In the genomic region with DNA sequence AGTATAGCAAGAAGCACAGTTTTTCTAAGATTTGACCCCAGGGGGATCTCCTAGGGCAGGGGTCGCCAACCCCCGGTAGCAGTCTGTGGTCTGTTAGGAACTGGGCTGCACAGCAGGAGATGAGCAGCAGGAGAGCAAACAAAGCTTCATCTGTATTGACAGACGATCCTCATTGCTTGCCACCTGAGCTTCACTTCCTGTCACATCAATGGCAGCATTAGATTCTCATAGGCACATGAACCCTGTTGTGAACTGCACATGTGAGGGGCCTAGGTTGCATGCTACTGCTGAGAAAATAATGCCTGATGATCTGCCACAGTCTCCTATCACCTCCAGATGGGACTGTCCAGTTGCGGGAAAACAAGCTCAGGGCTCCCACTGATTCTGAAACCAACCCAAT, we compare ENCODE assay signal across 1 cellular context.
TF ChIP-seq lines count a peak whose summit lies in the region.

No MANE protein-coding gene starts in this region.

TF ChIP-seq in HepG2, 621 proteins besides CTCF, POLR2A, EP300 and RAD21 (continued from another document and continues in another):
- no peak for TF ChIP-seq CSRNP1 (CRISPR knock-in tag; IDR thresholded peaks at IDR 0.05)
- no peak for TF ChIP-seq TOPORS (CRISPR knock-in tag; IDR thresholded peaks at IDR 0.05)
- TF ChIP-seq TRAFD1 (CRISPR knock-in tag; IDR thresholded peaks at IDR 0.05; ENCODE audit: borderline replicate concordance), result no peak
- TF ChIP-seq NFIC (IDR thresholded peaks at IDR 0.05; ENCODE audit: low read length), result peak; percentile 32; the same call in 1 of the 2 replicates
- TF ChIP-seq WIZ (CRISPR knock-in tag; IDR thresholded peaks at IDR 0.05), result peak; percentile 84
- TF ChIP-seq, protein P1, sequence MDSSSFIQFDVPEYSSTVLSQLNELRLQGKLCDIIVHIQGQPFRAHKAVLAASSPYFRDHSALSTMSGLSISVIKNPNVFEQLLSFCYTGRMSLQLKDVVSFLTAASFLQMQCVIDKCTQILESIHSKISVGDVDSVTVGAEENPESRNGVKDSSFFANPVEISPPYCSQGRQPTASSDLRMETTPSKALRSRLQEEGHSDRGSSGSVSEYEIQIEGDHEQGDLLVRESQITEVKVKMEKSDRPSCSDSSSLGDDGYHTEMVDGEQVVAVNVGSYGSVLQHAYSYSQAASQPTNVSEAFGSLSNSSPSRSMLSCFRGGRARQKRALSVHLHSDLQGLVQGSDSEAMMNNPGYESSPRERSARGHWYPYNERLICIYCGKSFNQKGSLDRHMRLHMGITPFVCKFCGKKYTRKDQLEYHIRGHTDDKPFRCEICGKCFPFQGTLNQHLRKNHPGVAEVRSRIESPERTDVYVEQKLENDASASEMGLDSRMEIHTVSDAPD (CRISPR knock-in tag; IDR thresholded peaks at IDR 0.05), result no peak
- TF ChIP-seq ARNT2 (CRISPR knock-in tag; IDR thresholded peaks at IDR 0.05; ENCODE audit: low read depth), result peak; percentile 38; the same call in 1 of the 2 replicates
- no peak for TF ChIP-seq MIER2 (CRISPR knock-in tag; IDR thresholded peaks at IDR 0.05)
- TF ChIP-seq ZNF317 (CRISPR knock-in tag; IDR thresholded peaks at IDR 0.05), result peak; percentile 93
- TF ChIP-seq ZNF274 (CRISPR knock-in tag; IDR thresholded peaks at IDR 0.05), result no peak
- peak; percentile 40; the same call in 1 of the 2 replicates for TF ChIP-seq IRF9 (CRISPR knock-in tag; IDR thresholded peaks at IDR 0.05; ENCODE audit: borderline replicate concordance)
- peak; percentile 70 for TF ChIP-seq ZGPAT (CRISPR knock-in tag; IDR thresholded peaks at IDR 0.05)
- TF ChIP-seq, protein P2, sequence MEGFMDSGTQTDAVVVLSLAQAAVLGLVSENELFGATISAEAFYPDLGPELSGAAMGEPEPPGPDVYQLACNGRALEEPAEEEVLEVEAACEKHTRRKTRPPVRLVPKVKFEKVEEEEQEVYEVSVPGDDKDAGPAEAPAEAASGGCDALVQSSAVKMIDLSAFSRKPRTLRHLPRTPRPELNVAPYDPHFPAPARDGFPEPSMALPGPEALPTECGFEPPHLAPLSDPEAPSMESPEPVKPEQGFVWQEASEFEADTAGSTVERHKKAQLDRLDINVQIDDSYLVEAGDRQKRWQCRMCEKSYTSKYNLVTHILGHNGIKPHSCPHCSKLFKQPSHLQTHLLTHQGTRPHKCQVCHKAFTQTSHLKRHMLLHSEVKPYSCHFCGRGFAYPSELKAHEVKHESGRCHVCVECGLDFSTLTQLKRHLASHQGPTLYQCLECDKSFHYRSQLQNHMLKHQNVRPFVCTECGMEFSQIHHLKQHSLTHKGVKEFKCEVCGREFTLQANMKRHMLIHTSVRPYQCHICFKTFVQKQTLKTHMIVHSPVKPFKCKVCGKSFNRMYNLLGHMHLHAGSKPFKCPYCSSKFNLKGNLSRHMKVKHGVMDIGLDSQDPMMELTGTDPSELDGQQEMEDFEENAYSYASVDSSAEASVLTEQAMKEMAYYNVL (CRISPR knock-in tag; IDR thresholded peaks at IDR 0.05; ENCODE audit: borderline replicate concordance), result no peak
- peak; percentile 63; the same call in 1 of the 2 replicates for TF ChIP-seq DPF2 (CRISPR knock-in tag; IDR thresholded peaks at IDR 0.05; ENCODE audit: borderline replicate concordance, low read depth)
- no peak for TF ChIP-seq CHD2 (IDR thresholded peaks at IDR 0.05; ENCODE audit: low read depth, low read length)
- no peak for TF ChIP-seq HNF1A (IDR thresholded peaks at IDR 0.05; ENCODE audit: low read depth)
- peak; percentile 57; the same call in 1 of the 2 replicates for TF ChIP-seq HNF1A (CRISPR knock-in tag; IDR thresholded peaks at IDR 0.05; ENCODE audit: borderline replicate concordance)
- TF ChIP-seq GLMP (CRISPR knock-in tag; IDR thresholded peaks at IDR 0.05; ENCODE audit: borderline replicate concordance), result no peak
- no peak for TF ChIP-seq ZNF446 (CRISPR knock-in tag; IDR thresholded peaks at IDR 0.05)
- no peak for TF ChIP-seq NFIB (CRISPR knock-in tag; IDR thresholded peaks at IDR 0.05; ENCODE audit: borderline replicate concordance)
- no peak for TF ChIP-seq SRSF9 (IDR thresholded peaks at IDR 0.05; ENCODE audit: borderline replicate concordance, insufficient read depth, low read depth, low read length, poor library complexity, severe bottlenecking)
- peak; percentile 47; the same call in 1 of the 2 replicates for TF ChIP-seq ZC3H13 (CRISPR knock-in tag; IDR thresholded peaks at IDR 0.05)
- TF ChIP-seq TCF7L2 (IDR thresholded peaks at IDR 0.05; ENCODE audit: low read depth, low read length), result no peak
- TF ChIP-seq, protein P3, sequence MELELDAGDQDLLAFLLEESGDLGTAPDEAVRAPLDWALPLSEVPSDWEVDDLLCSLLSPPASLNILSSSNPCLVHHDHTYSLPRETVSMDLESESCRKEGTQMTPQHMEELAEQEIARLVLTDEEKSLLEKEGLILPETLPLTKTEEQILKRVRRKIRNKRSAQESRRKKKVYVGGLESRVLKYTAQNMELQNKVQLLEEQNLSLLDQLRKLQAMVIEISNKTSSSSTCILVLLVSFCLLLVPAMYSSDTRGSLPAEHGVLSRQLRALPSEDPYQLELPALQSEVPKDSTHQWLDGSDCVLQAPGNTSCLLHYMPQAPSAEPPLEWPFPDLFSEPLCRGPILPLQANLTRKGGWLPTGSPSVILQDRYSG (CRISPR knock-in tag; IDR thresholded peaks at IDR 0.05), result 0 out of 2 replicates have a peak, but pooled peaks have one; percentile 47
- peak; percentile 27 for TF ChIP-seq XRCC5 (optimal IDR thresholded peaks at IDR 0.05; ENCODE audit: low read length)
- TF ChIP-seq, protein P4, sequence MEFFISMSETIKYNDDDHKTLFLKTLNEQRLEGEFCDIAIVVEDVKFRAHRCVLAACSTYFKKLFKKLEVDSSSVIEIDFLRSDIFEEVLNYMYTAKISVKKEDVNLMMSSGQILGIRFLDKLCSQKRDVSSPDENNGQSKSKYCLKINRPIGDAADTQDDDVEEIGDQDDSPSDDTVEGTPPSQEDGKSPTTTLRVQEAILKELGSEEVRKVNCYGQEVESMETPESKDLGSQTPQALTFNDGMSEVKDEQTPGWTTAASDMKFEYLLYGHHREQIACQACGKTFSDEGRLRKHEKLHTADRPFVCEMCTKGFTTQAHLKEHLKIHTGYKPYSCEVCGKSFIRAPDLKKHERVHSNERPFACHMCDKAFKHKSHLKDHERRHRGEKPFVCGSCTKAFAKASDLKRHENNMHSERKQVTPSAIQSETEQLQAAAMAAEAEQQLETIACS (CRISPR knock-in tag; IDR thresholded peaks at IDR 0.05), result no peak
- TF ChIP-seq RXRA (CRISPR knock-in tag; IDR thresholded peaks at IDR 0.05), result peak; percentile 50; the same call in 1 of the 2 replicates
- no peak for TF ChIP-seq PRMT3 (CRISPR knock-in tag; IDR thresholded peaks at IDR 0.05; ENCODE audit: borderline replicate concordance, low read depth)
- 0 out of 2 replicates have a peak, but pooled peaks have one; percentile 37 for TF ChIP-seq KLF6 (CRISPR knock-in tag; IDR thresholded peaks at IDR 0.05)
- TF ChIP-seq AGO2 (optimal IDR thresholded peaks at IDR 0.05; ENCODE audit: low read depth, low read length), result no peak
- TF ChIP-seq GMEB1 (CRISPR knock-in tag; IDR thresholded peaks at IDR 0.05; ENCODE audit: borderline replicate concordance), result no peak
- TF ChIP-seq ELF3 (CRISPR knock-in tag; IDR thresholded peaks at IDR 0.05), result peak; percentile 86
- TF ChIP-seq, protein P5, sequence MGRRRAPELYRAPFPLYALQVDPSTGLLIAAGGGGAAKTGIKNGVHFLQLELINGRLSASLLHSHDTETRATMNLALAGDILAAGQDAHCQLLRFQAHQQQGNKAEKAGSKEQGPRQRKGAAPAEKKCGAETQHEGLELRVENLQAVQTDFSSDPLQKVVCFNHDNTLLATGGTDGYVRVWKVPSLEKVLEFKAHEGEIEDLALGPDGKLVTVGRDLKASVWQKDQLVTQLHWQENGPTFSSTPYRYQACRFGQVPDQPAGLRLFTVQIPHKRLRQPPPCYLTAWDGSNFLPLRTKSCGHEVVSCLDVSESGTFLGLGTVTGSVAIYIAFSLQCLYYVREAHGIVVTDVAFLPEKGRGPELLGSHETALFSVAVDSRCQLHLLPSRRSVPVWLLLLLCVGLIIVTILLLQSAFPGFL (CRISPR knock-in tag; IDR thresholded peaks at IDR 0.05), result no peak
- TF ChIP-seq MED8 (CRISPR knock-in tag; IDR thresholded peaks at IDR 0.05; ENCODE audit: insufficient replicate concordance), result no peak
